ENCODE assay signal across 27 cellular contexts in the genomic region with DNA sequence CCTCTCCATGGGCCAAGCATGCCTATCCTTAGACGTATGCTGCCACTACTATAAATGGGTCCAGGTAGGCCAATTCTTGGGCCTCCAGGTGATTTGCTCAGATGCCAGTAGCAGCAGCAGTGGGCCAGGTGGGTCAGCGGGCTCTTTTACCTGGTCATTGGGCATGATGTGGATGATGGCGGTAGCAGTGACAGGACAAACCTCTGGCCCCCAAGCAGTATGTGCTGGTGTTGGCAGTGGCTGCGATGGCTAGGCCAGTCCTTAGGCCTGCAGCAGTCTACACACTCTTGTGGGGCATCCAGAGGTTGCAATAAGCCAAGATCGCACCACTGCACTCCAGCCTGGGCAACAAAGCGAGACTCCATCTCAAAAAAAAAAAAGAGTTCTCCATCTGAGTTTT. TPM values are rescaled to one million over a fixed set of nuclear protein-coding genes. Genes with fewer than 3 reads are reported as not detected.
DNase-seq lines count a peak whose midpoint lies in the region; FAIRE-seq and TF ChIP-seq lines count a peak whose summit lies in the region.
"Had no signal": no experiment of that assay in that cellular context is flagged by ENCODE, and none has a peak within 500 bp of the region (broad histone marks: within the 10 kb centered on the region; RNA-seq: fewer than 3 reads in every experiment).

No MANE protein-coding gene starts in this region.

- TF ChIP-seq CTCF in osteocyte (IDR thresholded peaks at IDR 0.05): no peak

- peak; percentile 37 for FAIRE-seq in urothelium cell line (lab: Jason Lieb, UNC)
- FAIRE-seq: A204.1, A549, D721Med had no signal

- H3K27ac Mint-ChIP-seq in osteocyte (ENCODE audit: unreplicated experiment): no peak overlapping the region
- H3K27ac Mint-ChIP-seq: B cell; CD4-positive, alpha-beta memory T cell; CD4-positive, alpha-beta T cell; CD4-positive, CD25-positive, alpha-beta regulatory T cell; CD8-positive, alpha-beta memory T cell; CD8-positive, alpha-beta T cell had no signal

- no peaks in the 10 kb centered on the region for H3K4me1 Mint-ChIP-seq in osteocyte (ENCODE audit: unreplicated experiment)
- H3K4me1 Mint-ChIP-seq: CD4-positive, alpha-beta memory T cell; CD8-positive, alpha-beta memory T cell had no signal

- H3K4me3 Mint-ChIP-seq in osteocyte (ENCODE audit: unreplicated experiment): no peak overlapping the region
- H3K4me3 Mint-ChIP-seq: B cell; CD4-positive, alpha-beta memory T cell; CD4-positive, alpha-beta T cell; CD4-positive, CD25-positive, alpha-beta regulatory T cell; CD8-positive, alpha-beta memory T cell; CD8-positive, alpha-beta T cell had no signal

- peak; percentile 57 for DNase-seq in osteocyte (ENCODE audit: extremely low spot score, unreplicated experiment)
- DNase-seq in urothelium cell line (ENCODE audit: low spot score): no peak
- no peak for DNase-seq in stimulated activated CD4-positive, alpha-beta T cell treated with anti-CD3 and anti-CD28 coated beads, Interleukin-4, amount 100 ng/mL, for 24 hours
- no peak for DNase-seq in NCI-H774 (lab: John Stamatoyannopoulos, UW)
- DNase-seq: 8988T; ACHN; AML-193; BE2C; C1 segment of cervical spinal cord; Caco-2; Calu3; CD4-positive, alpha-beta memory T cell; CD4-positive, alpha-beta T cell; CD4-positive, CD25-positive, alpha-beta regulatory T cell; CD8-positive, alpha-beta memory T cell; CD8-positive, alpha-beta T cell; COR-L47; DMS 273 treated with DMSO at 0.1 percent for 48 hours; DMS153; DMS79; DMS79 treated with DMSO at 0.1 percent for 48 hours; DND-41; EL had no signal

- H3K9me3 Mint-ChIP-seq in osteocyte (ENCODE audit: unreplicated experiment): peaks cover 33% of the 10 kb centered on the region

- H3K27me3 Mint-ChIP-seq in osteocyte (ENCODE audit: unreplicated experiment): peaks cover 17% of the 10 kb centered on the region

- peaks cover 2% of the 10 kb centered on the region for H3K36me3 Mint-ChIP-seq in osteocyte (ENCODE audit: unreplicated experiment)
- H3K36me3 Mint-ChIP-seq: CD8-positive, alpha-beta T cell had no signal

RNA-seq across cellular contexts. Expression of gene VASH1, which starts 19.1 kb away (rescaled TPM):
- 18.9 and 19.5 TPM in 2 replicates for total RNA-seq in osteocyte
